In genomic region chr4:15001248-15001824, GRCh38 we compare ENCODE assay signal across 1 cellular context.
A peak's percentile ranks its signal among the peaks of the same experiment; 100 is the strongest.
TF ChIP-seq lines count a peak whose summit lies in the region.

No MANE protein-coding gene starts in this region.

TF ChIP-seq in HEK293, 187 proteins besides CTCF, POLR2A, EP300 and RAD21 (continued from another document and continues in another):
- TF ChIP-seq ZNF239 (tag by site-specific recombination; IDR thresholded peaks at IDR 0.05) (no peak), ZNF501 (tag by site-specific recombination; IDR thresholded peaks at IDR 0.05) (no peak), PRDM6 (tag by site-specific recombination; IDR thresholded peaks at IDR 0.05) (peak; percentile 92), ZBTB49 (tag by site-specific recombination; IDR thresholded peaks at IDR 0.05; ENCODE audit: low read depth) (no peak), ZNF350 (tag by site-specific recombination; IDR thresholded peaks at IDR 0.05) (no peak), BCL6B (tag by site-specific recombination; IDR thresholded peaks at IDR 0.05) (no peak), PRDM10 (tag by site-specific recombination; IDR thresholded peaks at IDR 0.05) (0 out of 2 replicates have a peak, but pooled peaks have one; percentile 26), TSHZ1 (tag by site-specific recombination; IDR thresholded peaks at IDR 0.05; ENCODE audit: borderline replicate concordance) (no peak), ELK4 (IDR thresholded peaks at IDR 0.05; ENCODE audit: borderline replicate concordance, low read depth, low read length) (no peak), ZNF626 (tag by site-specific recombination; IDR thresholded peaks at IDR 0.05) (no peak), ZNF433 (tag by site-specific recombination; IDR thresholded peaks at IDR 0.05; ENCODE audit: low read depth) (no peak), ZNF548 (tag by site-specific recombination; IDR thresholded peaks at IDR 0.05) (no peak), PBX3 (CRISPR knock-in tag; IDR thresholded peaks at IDR 0.05) (0 out of 2 replicates have a peak, but pooled peaks have one; percentile 7), ZNF335 (tag by site-specific recombination; conservative IDR thresholded peaks at IDR 0.05) (0 out of 2 replicates have a peak, but pooled peaks have one; percentile 63), KLF8 (tag by site-specific recombination; IDR thresholded peaks at IDR 0.05) (no peak), ZNF544 (tag by site-specific recombination; IDR thresholded peaks at IDR 0.05) (no peak), ATF2 (tag by site-specific recombination; IDR thresholded peaks at IDR 0.05; ENCODE audit: low read depth) (no peak), ZNF629 (tag by site-specific recombination; IDR thresholded peaks at IDR 0.05) (peak; percentile 65), ZIC2 (tag by site-specific recombination; IDR thresholded peaks at IDR 0.05) (no peak), TCF7L2 (IDR thresholded peaks at IDR 0.05; ENCODE audit: borderline replicate concordance, low read depth, low read length) (no peak), PRDM1 (tag by site-specific recombination; IDR thresholded peaks at IDR 0.05) (0 out of 2 replicates have a peak, but pooled peaks have one; percentile 11), SP3 (tag by site-specific recombination; IDR thresholded peaks at IDR 0.05) (peak; percentile 8), ZNF16 (tag by site-specific recombination; IDR thresholded peaks at IDR 0.05; ENCODE audit: low read depth) (no peak), ZNF660 (tag by site-specific recombination; IDR thresholded peaks at IDR 0.05) (0 out of 2 replicates have a peak, but pooled peaks have one; percentile 57), ZBTB1 (tag by site-specific recombination; IDR thresholded peaks at IDR 0.05) (no peak), SP7 (tag by site-specific recombination; IDR thresholded peaks at IDR 0.05) (peak; percentile 56), ZNF311 (tag by site-specific recombination; IDR thresholded peaks at IDR 0.05; ENCODE audit: borderline replicate concordance) (no peak), ZNF48 (tag by site-specific recombination; IDR thresholded peaks at IDR 0.05) (no peak), ZBTB44 (tag by site-specific recombination; IDR thresholded peaks at IDR 0.05) (no peak), ZFP41 (tag by site-specific recombination; IDR thresholded peaks at IDR 0.05; ENCODE audit: borderline replicate concordance) (no peak), GLI2 (tag by site-specific recombination; IDR thresholded peaks at IDR 0.05; ENCODE audit: borderline replicate concordance, low read depth) (no peak), ZNF133 (tag by site-specific recombination; IDR thresholded peaks at IDR 0.05) (no peak), ZNF292 (tag by site-specific recombination; IDR thresholded peaks at IDR 0.05; ENCODE audit: borderline replicate concordance, low read depth) (no peak), ZNF114 (tag by site-specific recombination; IDR thresholded peaks at IDR 0.05) (no peak), ZNF366 (tag by site-specific recombination; conservative IDR thresholded peaks at IDR 0.05) (peak; percentile 39), GLI4 (tag by site-specific recombination; IDR thresholded peaks at IDR 0.05) (no peak), ZNF776 (tag by site-specific recombination; IDR thresholded peaks at IDR 0.05; ENCODE audit: borderline replicate concordance) (no peak), ZNF707 (tag by site-specific recombination; IDR thresholded peaks at IDR 0.05) (no peak), ZBTB7A (tag by site-specific recombination; IDR thresholded peaks at IDR 0.05; ENCODE audit: low read depth) (no peak), MZF1 (tag by site-specific recombination; IDR thresholded peaks at IDR 0.05; ENCODE audit: borderline replicate concordance) (no peak), ZNF785 (tag by site-specific recombination; IDR thresholded peaks at IDR 0.05) (no peak)
